ENCODE assay signal across 21 cellular contexts in genomic region chr6:23563329-23563728, GRCh38.
DNase-seq lines count a peak whose midpoint lies in the region; ATAC-seq, FAIRE-seq and TF ChIP-seq lines count a peak whose summit lies in the region.
"Had no signal": no experiment of that assay in that cellular context is flagged by ENCODE, and none has a peak within 500 bp of the region (broad histone marks: within the 10 kb centered on the region; RNA-seq: fewer than 3 reads in every experiment).

No MANE protein-coding gene starts in this region.

- no peak for TF ChIP-seq EP300 in HepG2 (IDR thresholded peaks at IDR 0.05; ENCODE audit: low read depth in 2 of 2, low read length in 2 of 2)
- no peak for TF ChIP-seq EP300 in HepG2 (CRISPR knock-in tag; IDR thresholded peaks at IDR 0.05; ENCODE audit: borderline replicate concordance)

- in situ Hi-C loops in HepG2 (cut with HindIII; ENCODE audit: extremely low pct_ligation_motif_present, low pct_unique_long_range_greater_than_20kb), result no loop called here

- TF ChIP-seq RAD21 in liver (IDR thresholded peaks at IDR 0.05) (peak in 1 of 2 donors; percentile 24), HepG2 (CRISPR knock-in tag; IDR thresholded peaks at IDR 0.05) (no peak)

- intact Hi-C loops in HepG2 (cut with micrococcal nuclease; ENCODE audit: unreplicated experiment), result no loop called here
- intact Hi-C loops in left colon (cut with DNase I, micrococcal nuclease), result no loop called here

- H3K4me1 ChIP-seq in liver (ENCODE audit: control insufficient read depth in 4 of 4, insufficient read depth in 4 of 4, low read length in 3 of 4), result peaks cover 0 to 13% (median 3%) of the 10 kb centered on the region in 4 donors
- H3K4me1 ChIP-seq in HepG2 (ENCODE audit: insufficient read depth, low read length), result peaks cover 11% of the 10 kb centered on the region
- H3K4me1 ChIP-seq: A549; BLaER1 treated with 17β-estradiol and CSF1 and Interleukin-3, amounts not matched to agents 10 nM and 100 nM; Caco-2 had no signal

- no peak for ATAC-seq in HepG2
- ATAC-seq in left colon, result peak; percentile 68
- ATAC-seq: A549; CD8-positive, alpha-beta T cell had no signal

- H3K27me3 ChIP-seq in liver (ENCODE audit: control insufficient read depth in 4 of 4, insufficient read depth in 4 of 4, low read length in 3 of 4) (no peaks in the 10 kb centered on the region), HepG2 (ENCODE audit: control insufficient read depth in 1 of 2, insufficient read depth in 2 of 2, low read length in 2 of 2) (no peaks in the 10 kb centered on the region)
- H3K27me3 ChIP-seq: BLaER1 treated with 17β-estradiol and CSF1 and Interleukin-3, amounts not matched to agents 10 nM and 100 nM had no signal

- peaks cover 5 to 6% (median 6%) of the 10 kb centered on the region in 4 donors for H3K9me3 ChIP-seq in liver (ENCODE audit: control insufficient read depth in 4 of 4, low read length in 3 of 4)
- peaks cover 70% of the 10 kb centered on the region for H3K9me3 ChIP-seq in HepG2 (ENCODE audit: low read length)
- H3K9me3 ChIP-seq: A549, Caco-2 had no signal

- no peak overlapping the region for H3K9ac ChIP-seq in liver (ENCODE audit: low read depth in 1 of 2, low read length in 2 of 2)
- H3K9ac ChIP-seq in HepG2 (ENCODE audit: insufficient read depth, low read depth, low read length), result no peak overlapping the region
- H3K9ac ChIP-seq: BLaER1 treated with 17β-estradiol and CSF1 and Interleukin-3, amounts not matched to agents 10 nM and 100 nM had no signal

- TF ChIP-seq CTCF in liver (IDR thresholded peaks at IDR 0.05; ENCODE audit: low read depth, low read length, missing input control), result no peak
- TF ChIP-seq CTCF in HepG2 (CRISPR knock-in tag; IDR thresholded peaks at IDR 0.05), result no peak

- H3K27ac ChIP-seq in liver (ENCODE audit: low read depth in 1 of 2, low read length in 2 of 2) (no peak overlapping the region), HepG2 (ENCODE audit: extremely low read length, insufficient read depth, low read length) (no peak overlapping the region)
- H3K27ac ChIP-seq: 22Rv1; A549; BLaER1 treated with 17β-estradiol and CSF1 and Interleukin-3, amounts not matched to agents 10 nM and 100 nM; C4-2B had no signal

- BruUV-seq in HepG2 (replicated peaks; lab: Mats Ljungman, UMichigan), result no TSS peak

- no peak for TF ChIP-seq POLR2A in HepG2 (IDR thresholded peaks at IDR 0.05; ENCODE audit: insufficient read depth in 1 of 2, low read depth in 2 of 2, low read length in 2 of 2)

- H3K79me2 ChIP-seq in HepG2 (ENCODE audit: insufficient read depth, low read length), result no peaks in the 10 kb centered on the region

- no peak for DNase-seq in HepG2 (ENCODE audit: low spot score)
- peak in 1 of 2 donors; percentile 3 for DNase-seq in left colon
- peak; percentile 22 for DNase-seq in renal cortical epithelial cell (ENCODE audit: low read depth)
- DNase-seq in stimulated activated naive CD4-positive, alpha-beta T cell (lab: John Stamatoyannopoulos, UW), result no peak
- DNase-seq in H4 (ENCODE audit: low spot score), result no peak
- DNase-seq: AML-193; Caco-2; Calu3; CD4-positive, alpha-beta T cell; CD8-positive, alpha-beta T cell; DMS79 treated with DMSO at 0.1 percent for 48 hours; GF-D8 had no signal

- H3K4me3 ChIP-seq in liver (ENCODE audit: low read depth in 1 of 3, low read length in 3 of 3) (no peak overlapping the region), HepG2 (replicated peaks in 1 of 3; ENCODE audit: insufficient read depth in 1 of 3, low read depth in 2 of 3, low read length in 3 of 3) (no peak overlapping the region)
- H3K4me3 ChIP-seq: A549; BLaER1 treated with 17β-estradiol and CSF1 and Interleukin-3, amounts not matched to agents 10 nM and 100 nM had no signal

- H2AFZ ChIP-seq in HepG2 (ENCODE audit: low read length), result no peak overlapping the region

- 84% methylated on average over 3 of the region's 3 CpGs for WGBS in liver
- WGBS in HepG2 (ENCODE audit: low lambda C conversion rate), result 11% methylated on average over 3 of the region's 3 CpGs

- POLR2A ChIA-PET in HepG2 (lab: Yijun Ruan, JAX), result no interaction called here

- H3K36me3 ChIP-seq in liver (ENCODE audit: control insufficient read depth in 4 of 4, insufficient read depth in 3 of 4, low read depth in 1 of 4, low read length in 3 of 4), result no peaks in the 10 kb centered on the region
- H3K36me3 ChIP-seq in HepG2 (replicated peaks in 1 of 2; ENCODE audit: control insufficient read depth in 1 of 2, insufficient read depth in 2 of 2, low read length in 2 of 2), result no peaks in the 10 kb centered on the region
- H3K36me3 ChIP-seq: BLaER1 treated with 17β-estradiol and CSF1 and Interleukin-3, amounts not matched to agents 10 nM and 100 nM had no signal

- no peaks in the 10 kb centered on the region for H4K20me1 ChIP-seq in HepG2 (ENCODE audit: insufficient read depth, low read length)
- H4K20me1 ChIP-seq: BLaER1 treated with 17β-estradiol and CSF1 and Interleukin-3, amounts not matched to agents 10 nM and 100 nM had no signal

- H3K4me2 ChIP-seq in HepG2 (ENCODE audit: low read depth, low read length), result no peak overlapping the region
- H3K4me2 ChIP-seq: A549; BLaER1 treated with 17β-estradiol and CSF1 and Interleukin-3, amounts not matched to agents 10 nM and 100 nM had no signal

- CTCF ChIA-PET in HepG2 (lab: Yijun Ruan, JAX; ENCODE audit: low intra/inter-chr PET ratio, low total read pairs), result no interaction called here

- FAIRE-seq in HepG2 (lab: Jason Lieb, UNC), result no peak
- FAIRE-seq: A549, D721Med, G401.6, GM12891, GM19239 had no signal

TF ChIP-seq in liver, 16 proteins besides CTCF, POLR2A, EP300 and RAD21:
- TF ChIP-seq TAF1 (conservative IDR thresholded peaks at IDR 0.05) (peak; percentile 18), REST (IDR thresholded peaks at IDR 0.05) (no peak), HNF4G (IDR thresholded peaks at IDR 0.05) (no peak), JUND (IDR thresholded peaks at IDR 0.05) (no peak), RXRA (IDR thresholded peaks at IDR 0.05) (peak in 1 of 2 donors; percentile 17), HNF4A (conservative IDR thresholded peaks at IDR 0.05) (peak in 1 of 2 donors; percentile 28), SP1 (IDR thresholded peaks at IDR 0.05) (peak; percentile 44), NR2F2 (IDR thresholded peaks at IDR 0.05) (no peak)

TF ChIP-seq in HepG2, 621 proteins besides CTCF, POLR2A, EP300 and RAD21:
- TF ChIP-seq ZNF263 (CRISPR knock-in tag; IDR thresholded peaks at IDR 0.05) (no peak), CBX2 (IDR thresholded peaks at IDR 0.05; ENCODE audit: low read depth, low read length) (no peak), CBX2 (CRISPR knock-in tag; IDR thresholded peaks at IDR 0.05; ENCODE audit: low read depth) (no peak), ZNF274 (CRISPR knock-in tag; IDR thresholded peaks at IDR 0.05) (no peak), NFKBIZ (CRISPR knock-in tag; IDR thresholded peaks at IDR 0.05) (no peak), SATB2 (CRISPR knock-in tag; IDR thresholded peaks at IDR 0.05) (no peak), EHMT2 (IDR thresholded peaks at IDR 0.05; ENCODE audit: borderline replicate concordance, low read depth, low read length) (no peak), ZBED4 (CRISPR knock-in tag; IDR thresholded peaks at IDR 0.05; ENCODE audit: borderline replicate concordance) (no peak), ZNF564 (CRISPR knock-in tag; IDR thresholded peaks at IDR 0.05) (no peak), ARNT2 (CRISPR knock-in tag; IDR thresholded peaks at IDR 0.05; ENCODE audit: low read depth) (no peak)
TF ChIP-seq in HepG2: peak in this region for 0.
